Comparison of ENCODE assay signal across 8 cellular contexts in the genomic region with DNA sequence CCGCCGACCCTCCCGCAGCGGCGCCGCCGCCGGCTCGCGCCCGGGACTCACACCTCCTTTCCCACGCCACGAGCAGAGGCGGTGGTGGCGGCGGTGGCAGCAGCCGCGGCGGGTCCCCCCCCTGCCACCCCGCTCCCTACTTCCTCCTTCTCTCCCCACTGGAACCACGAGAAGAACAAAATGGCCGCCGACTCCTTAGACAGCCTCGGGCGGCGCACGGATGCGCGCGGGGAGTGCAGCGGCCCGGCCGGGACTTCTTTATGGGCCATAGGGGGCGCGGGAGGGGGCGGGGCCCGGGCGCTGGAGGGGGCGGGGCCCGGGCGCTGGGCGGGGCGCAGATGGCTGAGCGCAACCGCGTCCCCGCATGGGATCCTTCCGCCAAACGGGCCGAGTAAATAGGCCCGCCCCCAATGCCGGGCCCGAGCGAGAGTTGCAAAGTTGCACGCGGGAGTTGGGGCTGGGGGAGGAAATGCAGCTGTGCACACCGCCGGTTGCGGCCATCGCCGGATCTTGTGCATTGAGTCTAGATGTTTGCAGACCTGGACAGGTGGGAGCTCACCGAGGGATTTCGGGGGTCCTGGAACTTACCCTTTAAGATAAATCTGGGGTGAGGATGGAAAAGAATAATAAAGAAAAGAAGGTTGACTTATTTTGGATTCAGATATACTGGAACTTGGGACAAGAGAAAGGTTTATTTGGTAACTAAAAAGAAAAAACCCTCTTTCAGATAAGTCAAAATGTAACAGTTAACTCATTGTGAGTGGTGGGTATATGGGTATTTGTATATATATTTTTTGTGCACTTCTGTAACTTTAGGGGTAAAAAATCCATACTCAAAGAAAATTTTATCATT. TPM values are rescaled to one million over a fixed set of nuclear protein-coding genes. Genes with fewer than 3 reads are reported as not detected.
DNase-seq lines count a peak whose midpoint lies in the region; ATAC-seq and TF ChIP-seq lines count a peak whose summit lies in the region.

A gene (minus strand): TSS at position 174 of the 853 bp plus-strand sequence. CDS start 184 bp downstream, outside the sequence.

- peaks cover 5% of the 10 kb centered on the region; the same call in 1 of the 2 replicates for H3F3A ChIP-seq in DOHH2 (ENCODE audit: control insufficient read depth, insufficient read depth)

- peaks cover 57% of the 10 kb centered on the region for H3K79me2 ChIP-seq in DOHH2 (ENCODE audit: control insufficient read depth, low read length)

- peak within 1 kb of the TSS; percentile 96 to 100 (median 99) for H3K4me3 Mint-ChIP-seq in nephron

- H3K36me3 ChIP-seq in DOHH2 (ENCODE audit: control insufficient read depth, low read length) (peaks cover 46% of the 10 kb centered on the region), H7 (replicated peaks; ENCODE audit: control insufficient read depth, insufficient read depth, low read length) (no peaks in the 10 kb centered on the region; the same call in 1 of the 2 replicates), MG63 (peaks cover 29% of the 10 kb centered on the region)

- no peaks in the 10 kb centered on the region for H3K27me3 ChIP-seq in DOHH2 (ENCODE audit: control insufficient read depth, low read length)
- no peaks in the 10 kb centered on the region for H3K27me3 ChIP-seq in H7 (ENCODE audit: control insufficient read depth, insufficient read depth, low read length)
- no peaks in the 10 kb centered on the region for H3K27me3 ChIP-seq in MG63

- H3K27ac ChIP-seq in DOHH2 (ENCODE audit: low read depth, low read length), result peak within 1 kb of the TSS; percentile 65

- peaks cover 40% of the 10 kb centered on the region for H3K4me1 ChIP-seq in DOHH2 (ENCODE audit: control insufficient read depth, low read length)

- H3K36me3 Mint-ChIP-seq in nephron (ENCODE audit: low read depth), result peaks cover 5% of the 10 kb centered on the region

- peaks cover 57% of the 10 kb centered on the region for H3K4me1 Mint-ChIP-seq in nephron

- peak; percentile 97 for DNase-seq in H7
- peak; percentile 91 for DNase-seq in MG63
- DNase-seq in SHP77 (lab: John Stamatoyannopoulos, UW), result peak; percentile 95
- DNase-seq in activated effector memory CD4-positive, alpha-beta T cell treated with Interleukin-2 at 50 U/mL for 16 hours, result peak; percentile 89
- peak; percentile 86 for DNase-seq in fibroblast of the aortic adventitia (ENCODE audit: low read depth)
- DNase-seq in stimulated activated naive CD8-positive, alpha-beta T cell treated with anti-CD3 and anti-CD28 coated beads, Interleukin-15, Interleukin-2, amounts not matched to agents 100 U/mL and 50 U/mL, for 24 hours, result peak; percentile 92

- H3K27me3 Mint-ChIP-seq in nephron (ENCODE audit: low read depth), result peaks cover 11% of the 10 kb centered on the region

- H3K9me3 ChIP-seq in DOHH2 (ENCODE audit: control insufficient read depth, insufficient read depth, low read length), result no peaks in the 10 kb centered on the region
- H3K9me3 ChIP-seq in MG63, result no peaks in the 10 kb centered on the region

- peak within 1 kb of the TSS; percentile 93 for H3K4me3 ChIP-seq in DOHH2 (ENCODE audit: low read length)
- H3K4me3 ChIP-seq in H7 (ENCODE audit: insufficient read depth, low read depth, low read length), result peak within 1 kb of the TSS; percentile 97
- H3K4me3 ChIP-seq in MG63, result peak within 1 kb of the TSS; percentile 97
- peak within 1 kb of the TSS; percentile 97 for H3K4me3 ChIP-seq in fibroblast of the aortic adventitia (ENCODE audit: low read depth, low read length)

- peak within 1 kb of the TSS; percentile 98 to 99 (median 98) for H3K27ac Mint-ChIP-seq in nephron

- H3K9me3 Mint-ChIP-seq in nephron, result no peaks in the 10 kb centered on the region

- no peaks in the 10 kb centered on the region for H3K9me2 ChIP-seq in DOHH2 (replicated peaks; ENCODE audit: control insufficient read depth, low read length)

- no peak for TF ChIP-seq CTCF in DOHH2 (IDR thresholded peaks at IDR 0.05; ENCODE audit: low read depth, low read length, poor library complexity, severe bottlenecking)
- no peak for TF ChIP-seq CTCF in fibroblast of the aortic adventitia (IDR thresholded peaks at IDR 0.05; ENCODE audit: insufficient read depth, low read length)
- no peak for TF ChIP-seq CTCF in nephron (IDR thresholded peaks at IDR 0.05; ENCODE audit: unreplicated experiment in 3 of 3)

- H3K4me2 ChIP-seq in DOHH2 (ENCODE audit: low read length), result peak within 1 kb of the TSS; percentile 90

- peak; percentile 95 for ATAC-seq in stimulated activated naive CD8-positive, alpha-beta T cell treated with anti-CD3 and anti-CD28 coated beads, Interleukin-15, Interleukin-2, amounts not matched to agents 100 U/mL and 50 U/mL, for 24 hours

- H4K20me1 ChIP-seq in DOHH2 (ENCODE audit: control insufficient read depth, insufficient read depth, low read depth, low read length), result peaks cover 33% of the 10 kb centered on the region

RNA-seq across cellular contexts. Expression of the gene that starts here (rescaled TPM):
- total RNA-seq in H7 (2014; rRNA removed; shearing (Covaris generic)), result 251 and 310 TPM in 2 replicates
- total RNA-seq in MG63 (2014; rRNA removed; shearing (Covaris generic); ENCODE audit: low replicate concordance), result 118 and 155 TPM in 2 replicates
- total RNA-seq in fibroblast of the aortic adventitia (ENCODE audit: low replicate concordance), result 130 and 213 TPM in 2 replicates

Comparison
In these comparisons a context has a peak if more than half of its experiments do, and no peak if none do; other contexts are left out.
1. Peak in every context shown above with its lines: DNase-seq, ATAC-seq, H3K4me3 ChIP-seq and H3K27ac ChIP-seq.